Comparison of ENCODE assay signal across 1 cellular context in the genomic region with DNA sequence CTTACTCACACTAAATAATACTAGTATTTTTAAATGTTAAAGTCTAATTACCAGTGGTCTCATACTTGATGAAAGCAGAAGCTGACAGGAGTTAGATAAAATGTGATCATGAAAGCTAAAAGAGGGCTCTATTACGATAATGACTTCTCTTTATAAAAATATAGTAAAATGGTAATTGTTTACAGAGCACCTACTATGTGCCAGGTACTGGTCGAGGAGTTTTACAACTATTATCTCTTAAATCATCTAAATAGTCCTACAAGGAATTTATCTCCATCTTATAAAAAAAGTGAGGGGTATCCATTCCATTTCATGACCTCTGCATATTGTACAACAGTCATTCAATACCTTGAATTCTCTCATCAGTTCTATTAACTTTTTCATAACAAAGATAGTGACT.
TF ChIP-seq lines count a peak whose summit lies in the region.

No MANE protein-coding gene starts in this region.

TF ChIP-seq in endothelial cell of umbilical vein, 7 proteins besides CTCF, POLR2A, EP300 and RAD21:
- TF ChIP-seq FOS (IDR thresholded peaks at IDR 0.05; ENCODE audit: borderline replicate concordance, insufficient read depth, low read length) = no peak
- no peak for TF ChIP-seq JUN (IDR thresholded peaks at IDR 0.05; ENCODE audit: borderline replicate concordance, insufficient read depth, insufficient read length, low read depth)
- no peak for TF ChIP-seq MAX (IDR thresholded peaks at IDR 0.05; ENCODE audit: insufficient read depth, insufficient read length)
- no peak for TF ChIP-seq GATA2 (IDR thresholded peaks at IDR 0.05; ENCODE audit: insufficient read depth, insufficient read length, low read depth, low read length)
- TF ChIP-seq MYC (IDR thresholded peaks at IDR 0.05; ENCODE audit: low read depth, low read length) = no peak
- no peak for TF ChIP-seq POLR2AphosphoS5 (IDR thresholded peaks at IDR 0.05; ENCODE audit: insufficient read depth, low read depth, low read length)
- TF ChIP-seq EZH2 (IDR thresholded peaks at IDR 0.05; ENCODE audit: borderline replicate concordance, low read depth, low read length, severe bottlenecking) = no peak
